24 cellular contexts compared by ENCODE assay signal in genomic region chr3:23682646-23683045, GRCh38.
"Had no signal": no experiment of that assay in that cellular context is flagged by ENCODE, and none has a peak within 500 bp of the region (broad histone marks: within the 10 kb centered on the region; RNA-seq: fewer than 3 reads in every experiment).

No MANE protein-coding gene starts in this region.

- H3K36me3 ChIP-seq: brain microvascular endothelial cell, colonic mucosa, gastroesophageal sphincter, heart left ventricle, left ventricle myocardium inferior, tibial artery had no signal

- H3K27me3 Mint-ChIP-seq: activated naive CD4-positive, alpha-beta T cell treated with anti-CD3 and anti-CD28 coated beads, Interleukin-2, amount 10 ng/mL, durations not matched to agents 7 days and 5 days had no signal

- H3K4me1 ChIP-seq: colonic mucosa had no signal

- H3K27ac ChIP-seq: brain microvascular endothelial cell, colonic mucosa, gastroesophageal sphincter, heart left ventricle, left ventricle myocardium inferior, tibial artery had no signal

- DNase-seq: activated CD4-positive, alpha-beta T cell treated with anti-CD3 and anti-CD28 coated beads, Interleukin-2, amount 50 U/mL, for 1 hour; activated CD4-positive, CD25-positive, alpha-beta regulatory T cell treated with anti-CD3 and anti-CD28 coated beads, Interleukin-2, amount 50 U/mL, for 72 hours; activated CD8-positive, alpha-beta memory T cell treated with anti-CD3 and anti-CD28 coated beads for 24 hours; activated CD8-positive, alpha-beta memory T cell treated with anti-CD3 and anti-CD28 coated beads, Interleukin-2, amount 50 U/mL, for 48 hours; activated effector memory CD4-positive, alpha-beta T cell treated with Interleukin-2 at 50 U/mL for 16 hours; activated naive CD4-positive, alpha-beta T cell treated with anti-CD3 and anti-CD28 coated beads, Interleukin-2, amount 10 ng/mL, durations not matched to agents 7 days and 5 days; activated naive CD8-positive, alpha-beta T cell treated with anti-CD3 and anti-CD28 coated beads, Interleukin-2, amount 50 U/mL, for 24 hours; activated T-cell treated with anti-CD3 and anti-CD28 coated beads, Interleukin-2, amount 50 U/mL, for 48 hours; anterior cingulate cortex; brain microvascular endothelial cell; colonic mucosa; erythroblast; heart left ventricle; left ventricle myocardium inferior; mammary epithelial cell; midbrain; occipital lobe; stimulated activated CD4-positive, alpha-beta T cell treated with anti-CD3 and anti-CD28 coated beads, Interleukin-2, amount 100 ng/mL, for 24 hours; stimulated activated naive CD8-positive, alpha-beta T cell treated with anti-CD3 and anti-CD28 coated beads, Interleukin-15, Interleukin-2, amounts not matched to agents 100 U/mL and 50 U/mL, for 24 hours; substantia nigra; T1000; tibial artery had no signal

- H3K4me3 ChIP-seq: colonic mucosa, gastroesophageal sphincter, heart left ventricle, left ventricle myocardium inferior, tibial artery had no signal

- H3K9me3 Mint-ChIP-seq: activated naive CD8-positive, alpha-beta T cell treated with anti-CD3 and anti-CD28 coated beads, Interleukin-2, amount 50 U/mL, for 24 hours; central memory CD8-positive, alpha-beta T cell had no signal

- H3K4me1 Mint-ChIP-seq: activated naive CD4-positive, alpha-beta T cell treated with anti-CD3 and anti-CD28 coated beads, Interleukin-2, amount 10 ng/mL, durations not matched to agents 7 days and 5 days; activated naive CD8-positive, alpha-beta T cell treated with anti-CD3 and anti-CD28 coated beads, Interleukin-2, amount 50 U/mL, for 24 hours; central memory CD8-positive, alpha-beta T cell had no signal

- H3K4me3 Mint-ChIP-seq: activated naive CD4-positive, alpha-beta T cell treated with anti-CD3 and anti-CD28 coated beads, Interleukin-2, amount 10 ng/mL, durations not matched to agents 7 days and 5 days; activated naive CD8-positive, alpha-beta T cell treated with anti-CD3 and anti-CD28 coated beads, Interleukin-2, amount 50 U/mL, for 24 hours; central memory CD8-positive, alpha-beta T cell had no signal

- H3K9me3 ChIP-seq: colonic mucosa, gastroesophageal sphincter, tibial artery had no signal

- H3K36me3 Mint-ChIP-seq: activated naive CD4-positive, alpha-beta T cell treated with anti-CD3 and anti-CD28 coated beads, Interleukin-2, amount 10 ng/mL, durations not matched to agents 7 days and 5 days had no signal

- ATAC-seq: activated naive CD8-positive, alpha-beta T cell treated with anti-CD3 and anti-CD28 coated beads, Interleukin-2, amount 50 U/mL, for 24 hours; gastroesophageal sphincter; heart left ventricle; stimulated activated naive CD8-positive, alpha-beta T cell treated with anti-CD3 and anti-CD28 coated beads, Interleukin-15, Interleukin-2, amounts not matched to agents 100 U/mL and 50 U/mL, for 24 hours had no signal

- H3K27me3 ChIP-seq: brain microvascular endothelial cell, colonic mucosa, gastroesophageal sphincter, heart left ventricle, tibial artery had no signal

- H3K27ac Mint-ChIP-seq: activated naive CD4-positive, alpha-beta T cell treated with anti-CD3 and anti-CD28 coated beads, Interleukin-2, amount 10 ng/mL, durations not matched to agents 7 days and 5 days; activated naive CD8-positive, alpha-beta T cell treated with anti-CD3 and anti-CD28 coated beads, Interleukin-2, amount 50 U/mL, for 24 hours had no signal
